ENCODE assay signal across 8 cellular contexts in genomic region chrX:17788439-17788838, GRCh38. TPM values are rescaled to one million over a fixed set of nuclear protein-coding genes. Genes with fewer than 3 reads are reported as not detected.
A peak's percentile ranks its signal among the peaks of the same experiment; 100 is the strongest.
DNase-seq lines count a peak whose midpoint lies in the region; ATAC-seq and TF ChIP-seq lines count a peak whose summit lies in the region.

No MANE protein-coding gene starts in this region.

- peaks cover 10% of the 10 kb centered on the region; the same call in 2 of the 3 replicates for H3K36me3 Mint-ChIP-seq in GM23338 (ENCODE audit: low read depth)

- DNase-seq in CD1c-positive myeloid dendritic cell (ENCODE audit: extremely low spot score) (peak; percentile 43), GM23338 (ENCODE audit: low spot score) (peak; percentile 60), glomerular visceral epithelial cell (ENCODE audit: extremely low spot score) (peak; percentile 24), retinal pigment epithelial cell (ENCODE audit: low read depth) (no peak)
- DNase-seq in activated effector memory CD4-positive, alpha-beta T cell treated with anti-CD3 and anti-CD28 coated beads, Interleukin-2, amount 50 U/mL, for 16 hours, result peak; percentile 74
- no peak for DNase-seq in effector memory CD4-positive, alpha-beta T cell

- H3K4me2 ChIP-seq in GM23338 (no peak overlapping the region), OCI-LY3 (ENCODE audit: low read length) (no peak overlapping the region)

- peaks cover 14% of the 10 kb centered on the region; the same call in 2 of the 3 replicates for H3K9me3 Mint-ChIP-seq in GM23338

- no peaks in the 10 kb centered on the region for H3F3A ChIP-seq in GM23338 (replicated peaks; ENCODE audit: low read depth)

- H3K27ac Mint-ChIP-seq in GM23338, result no peak overlapping the region

- peaks cover 18% of the 10 kb centered on the region for H3K27me3 Mint-ChIP-seq in GM23338 (ENCODE audit: insufficient read depth, low read depth, poor library complexity)

- no peak overlapping the region for H2AFZ ChIP-seq in GM23338
- no peak overlapping the region for H2AFZ ChIP-seq in OCI-LY3 (ENCODE audit: low read depth, low read length)

- H3K4me3 ChIP-seq in GM23338 (no peak overlapping the region), OCI-LY3 (ENCODE audit: low read length) (no peak overlapping the region), retinal pigment epithelial cell (ENCODE audit: low read length) (no peak overlapping the region)
- no peak overlapping the region for H3K4me3 ChIP-seq in effector memory CD4-positive, alpha-beta T cell (ENCODE audit: insufficient read depth, low read depth, low read length, poor library complexity, severe bottlenecking)

- H3K36me3 ChIP-seq in GM23338 (ENCODE audit: insufficient read depth) (no peaks in the 10 kb centered on the region), OCI-LY3 (replicated peaks; ENCODE audit: low read depth, low read length) (no peaks in the 10 kb centered on the region)
- no peaks in the 10 kb centered on the region for H3K36me3 ChIP-seq in effector memory CD4-positive, alpha-beta T cell (ENCODE audit: control insufficient read depth, insufficient read depth, low read length)

- TF ChIP-seq CTCF in GM23338 (conservative IDR thresholded peaks at IDR 0.05; ENCODE audit: low read depth in 2 of 2) (peak; percentile 64 to 84), OCI-LY3 (IDR thresholded peaks at IDR 0.05; ENCODE audit: low read depth, low read length) (peak; percentile 77), retinal pigment epithelial cell (conservative IDR thresholded peaks at IDR 0.05; ENCODE audit: low read depth, low read length) (peak; percentile 81)

- H3K79me2 ChIP-seq in GM23338 (replicated peaks; ENCODE audit: insufficient read depth) (no peaks in the 10 kb centered on the region), OCI-LY3 (ENCODE audit: low read length) (no peaks in the 10 kb centered on the region)

- H3K9ac ChIP-seq in OCI-LY3 (ENCODE audit: low read length), result no peak overlapping the region

- H3K27ac ChIP-seq in GM23338 (ENCODE audit: low read depth), result no peak overlapping the region
- no peak overlapping the region for H3K27ac ChIP-seq in OCI-LY3 (ENCODE audit: low read length)
- no peak overlapping the region for H3K27ac ChIP-seq in effector memory CD4-positive, alpha-beta T cell (ENCODE audit: insufficient read depth, low read length, poor library complexity, severe bottlenecking)

- H3K9me2 ChIP-seq in GM23338 (ENCODE audit: insufficient read depth), result no peaks in the 10 kb centered on the region

- H3K4me1 ChIP-seq in GM23338 (ENCODE audit: insufficient read depth), result no peaks in the 10 kb centered on the region
- no peaks in the 10 kb centered on the region for H3K4me1 ChIP-seq in OCI-LY3 (ENCODE audit: low read length)
- no peaks in the 10 kb centered on the region for H3K4me1 ChIP-seq in effector memory CD4-positive, alpha-beta T cell (ENCODE audit: control insufficient read depth, insufficient read depth, low read length, poor library complexity, severe bottlenecking)

- peaks cover 11% of the 10 kb centered on the region for H3K4me1 Mint-ChIP-seq in GM23338

- ATAC-seq in GM23338 (peak; percentile 95), HG02610 (IDR thresholded peaks at IDR 0.05; ENCODE audit: unreplicated experiment) (no peak)

- H4K20me1 ChIP-seq in GM23338 (replicated peaks; ENCODE audit: insufficient read depth), result no peaks in the 10 kb centered on the region
- no peaks in the 10 kb centered on the region for H4K20me1 ChIP-seq in OCI-LY3 (ENCODE audit: insufficient read depth, low read length)

- no peaks in the 10 kb centered on the region for H3K27me3 ChIP-seq in GM23338 (ENCODE audit: insufficient read depth)
- H3K27me3 ChIP-seq in OCI-LY3 (ENCODE audit: low read depth, low read length), result no peaks in the 10 kb centered on the region
- no peaks in the 10 kb centered on the region for H3K27me3 ChIP-seq in effector memory CD4-positive, alpha-beta T cell (replicated peaks; ENCODE audit: control insufficient read depth, insufficient read depth, low read length, poor library complexity, severe bottlenecking)

- no peak overlapping the region for H3K4me3 Mint-ChIP-seq in GM23338

- H3K9me3 ChIP-seq in OCI-LY3 (ENCODE audit: insufficient read depth, low read length), result no peaks in the 10 kb centered on the region
- no peaks in the 10 kb centered on the region for H3K9me3 ChIP-seq in effector memory CD4-positive, alpha-beta T cell (ENCODE audit: control insufficient read depth, low read length)

TF ChIP-seq in GM23338, 12 proteins besides CTCF, POLR2A, EP300 and RAD21 (continues in another document):
- TF ChIP-seq NANOG (IDR thresholded peaks at IDR 0.05; ENCODE audit: borderline replicate concordance), result no peak
- no peak for TF ChIP-seq ETS1 (IDR thresholded peaks at IDR 0.05)
- TF ChIP-seq ZNF462 (CRISPR knock-in tag; IDR thresholded peaks at IDR 0.05), result no peak
- no peak for TF ChIP-seq CREB1 (CRISPR knock-in tag; IDR thresholded peaks at IDR 0.05; ENCODE audit: low read depth)
- no peak for TF ChIP-seq EZH2phosphoT487 (IDR thresholded peaks at IDR 0.05; ENCODE audit: unreplicated experiment)

RNA-seq across cellular contexts. Expression of gene SCML1, which starts 51.1 kb away (rescaled TPM):
- total RNA-seq in GM23338 (2014; rRNA removed; shearing (Covaris generic)), result 4.0 and 5.4 TPM in 2 replicates
- 4.8 and 6.4 TPM in 2 replicates for polyA plus RNA-seq in GM23338 (2016; fragmentation: Nextera tagmentation; extraction: Ambion mirVana)

Comparison
In these comparisons a context has a peak if more than half of its experiments do, and no peak if none do; other contexts are left out.
1. DNase-seq: peak in CD1c-positive myeloid dendritic cell (single experiment), GM23338 (single experiment), activated effector memory CD4-positive, alpha-beta T cell treated with anti-CD3 and anti-CD28 coated beads, Interleukin-2, amount 50 U/mL, for 16 hours (single experiment) and glomerular visceral epithelial cell (single experiment); none in retinal pigment epithelial cell (single experiment) and effector memory CD4-positive, alpha-beta T cell (0 of 3).
2. Peak in every context shown above with its lines, with median percentiles within 50 percentile points of each other: CTCF ChIP-seq.